15 cellular contexts compared by ENCODE assay signal in genomic region chr2:85545780-85546240, GRCh38. TPM values are rescaled to one million over a fixed set of nuclear protein-coding genes. Genes with fewer than 3 reads are reported as not detected.
A peak's percentile ranks its signal among the peaks of the same experiment; 100 is the strongest.
DNase-seq lines count a peak whose midpoint lies in the region; ATAC-seq and TF ChIP-seq lines count a peak whose summit lies in the region.
"Had no signal": no experiment of that assay in that cellular context is flagged by ENCODE, and none has a peak within 500 bp of the region (broad histone marks: within the 10 kb centered on the region; RNA-seq: fewer than 3 reads in every experiment).

No MANE protein-coding gene starts in this region.

- H3K9me3 Mint-ChIP-seq in Calu3 (ENCODE audit: low read depth, unreplicated experiment), result no peaks in the 10 kb centered on the region
- H3K9me3 Mint-ChIP-seq: CD8-positive, alpha-beta T cell; dendritic cell treated with granulocyte-macrophage colony-stimulating factor and Interleukin-4, amounts not matched to agents 40 ng/mL and 50 ng/mL, for 4 days; naive thymus-derived CD4-positive, alpha-beta T cell had no signal

- DNase-seq in Calu3 (no peak), HCEC 1CT (peak; percentile 32), left lobe of liver (ENCODE audit: low spot score) (no peak), NOMO-1 (lab: John Stamatoyannopoulos, UW; ENCODE audit: unreplicated experiment in 2 of 2) (no peak)
- DNase-seq in central memory CD4-positive, alpha-beta T cell, result no peak
- no peak for DNase-seq in activated effector memory CD4-positive, alpha-beta T cell treated with Interleukin-2 at 50 U/mL for 16 hours
- DNase-seq: CD8-positive, alpha-beta T cell; kidney; naive thymus-derived CD4-positive, alpha-beta T cell; NCI-H1694 treated with DMSO at 0.1 percent for 48 hours; NCI-H748 treated with DMSO at 0.1 percent for 48 hours; testis had no signal

- no TSS peak for BruUV-seq in Calu3 (replicated peaks; lab: Mats Ljungman, UMichigan)

- H3K27me3 Mint-ChIP-seq in Calu3 (ENCODE audit: unreplicated experiment), result no peaks in the 10 kb centered on the region
- H3K27me3 Mint-ChIP-seq: dendritic cell treated with granulocyte-macrophage colony-stimulating factor and Interleukin-4, amounts not matched to agents 40 ng/mL and 50 ng/mL, for 4 days; naive thymus-derived CD4-positive, alpha-beta T cell had no signal

- CTCF ChIA-PET in Calu3 (lab: Charles Lee), result interaction anchor here (0.8 to 1.8 kb wide), 2 partner anchors 124 to 126 kb away, joined by 3 to 5 read pairs; no protein-coding TSS in a partner anchor

- no peak overlapping the region for H3K4me3 Mint-ChIP-seq in Calu3 (ENCODE audit: low read depth, unreplicated experiment)
- H3K4me3 Mint-ChIP-seq: CD8-positive, alpha-beta T cell; dendritic cell treated with granulocyte-macrophage colony-stimulating factor and Interleukin-4, amounts not matched to agents 40 ng/mL and 50 ng/mL, for 4 days; naive thymus-derived CD4-positive, alpha-beta T cell had no signal

- H3K36me3 Mint-ChIP-seq in Calu3 (ENCODE audit: insufficient read depth, unreplicated experiment), result peaks cover 90% of the 10 kb centered on the region

- H3K4me1 Mint-ChIP-seq in Calu3 (ENCODE audit: low read depth, unreplicated experiment), result peaks cover 44% of the 10 kb centered on the region

- peak overlapping the region; percentile 67 for H3K27ac Mint-ChIP-seq in Calu3 (ENCODE audit: unreplicated experiment)
- H3K27ac Mint-ChIP-seq: CD8-positive, alpha-beta T cell had no signal

- TF ChIP-seq CTCF in Calu3 (IDR thresholded peaks at IDR 0.05; ENCODE audit: unreplicated experiment), result no peak

- ATAC-seq in SK-N-SH treated with all-trans-retinoic acid at 6 μM for 48 hours, result no peak
- ATAC-seq in left lobe of liver, result peak; percentile 9
- ATAC-seq in GM18858 (IDR thresholded peaks at IDR 0.05; ENCODE audit: unreplicated experiment), result no peak
- ATAC-seq: CD8-positive, alpha-beta T cell; naive thymus-derived CD4-positive, alpha-beta T cell had no signal

- intact Hi-C loops in Calu3 (cut with micrococcal nuclease; ENCODE audit: unreplicated experiment), result no loop called here

TF ChIP-seq in SK-N-SH treated with all-trans-retinoic acid at 6 μM for 48 hours, 23 proteins besides CTCF, POLR2A, EP300 and RAD21:
- TF ChIP-seq TOX (CRISPR knock-in tag; IDR thresholded peaks at IDR 0.05; ENCODE audit: borderline replicate concordance) (peak; percentile 6; the same call in 1 of the 2 replicates), SNAI2 (CRISPR knock-in tag; IDR thresholded peaks at IDR 0.05) (no peak), CREB5 (CRISPR knock-in tag; IDR thresholded peaks at IDR 0.05; ENCODE audit: low read depth) (no peak), PATZ1 (CRISPR knock-in tag; IDR thresholded peaks at IDR 0.05; ENCODE audit: borderline replicate concordance) (peak; percentile 2; the same call in 1 of the 2 replicates)

RNA-seq across cellular contexts. Expression of gene MAT2A, which starts 6.8 kb away (rescaled TPM):
- total RNA-seq in Calu3 (2022), result 387 and 393 TPM in 2 replicates
- 76.6 TPM for total RNA-seq in left lobe of liver

RNA-seq across cellular contexts. Expression of gene GGCX, which starts 15.5 kb away (rescaled TPM):
- total RNA-seq in Calu3 (2022) (66.2 and 67.7 TPM in 2 replicates), left lobe of liver (232 TPM)

RNA-seq across cellular contexts. Expression of gene VAMP8, which starts 31.6 kb away (rescaled TPM):
- total RNA-seq in Calu3 (2022) (90.8 and 107 TPM in 2 replicates), left lobe of liver (69.9 TPM)

RNA-seq across cellular contexts. Expression of gene VAMP5, which starts 38.4 kb away (rescaled TPM):
- total RNA-seq in Calu3 (2022) (10.0 and 10.1 TPM in 2 replicates), left lobe of liver (31.7 TPM)

RNA-seq across cellular contexts. Expression of gene RNF181, which starts 49.7 kb away (rescaled TPM):
- 101 and 102 TPM in 2 replicates for total RNA-seq in Calu3 (2022)
- 52.8 TPM for total RNA-seq in left lobe of liver
